Comparison of ENCODE assay signal across 26 cellular contexts in the genomic region with DNA sequence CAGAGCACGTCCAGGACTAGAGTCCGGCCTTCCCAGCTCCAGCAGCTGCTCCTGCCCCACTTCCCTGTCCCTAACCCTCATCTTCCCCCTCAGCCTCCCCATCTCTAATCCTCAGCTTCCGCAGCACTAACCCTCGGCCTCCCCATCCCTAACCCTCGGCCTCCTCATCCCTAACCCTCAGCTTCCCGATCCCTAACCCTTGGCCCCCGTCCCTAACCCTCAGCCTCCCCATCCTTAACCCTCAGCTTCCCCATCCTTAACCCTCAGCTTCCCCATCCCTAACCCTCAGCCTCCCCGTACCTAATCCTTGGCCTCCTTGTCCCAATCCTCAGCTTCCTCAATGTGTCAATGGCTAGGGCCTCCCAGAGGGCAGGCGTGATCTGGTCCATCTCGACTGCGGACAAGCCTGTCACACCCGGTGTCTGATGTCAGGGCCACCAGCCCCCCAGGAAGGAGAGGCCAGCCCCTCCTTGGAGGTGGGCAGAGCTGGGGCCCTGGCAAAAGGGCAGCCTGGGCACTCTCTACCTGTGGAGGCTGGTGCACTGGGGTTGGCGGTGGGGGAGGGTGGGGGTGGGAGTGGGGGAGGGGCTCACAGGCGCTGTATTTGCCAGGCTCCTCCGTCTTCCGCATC. TPM values are rescaled to one million over a fixed set of nuclear protein-coding genes. Genes with fewer than 3 reads are reported as not detected.
A peak's percentile ranks its signal among the peaks of the same experiment; 100 is the strongest.
DNase-seq lines count a peak whose midpoint lies in the region; ATAC-seq and TF ChIP-seq lines count a peak whose summit lies in the region.
"Had no signal": no experiment of that assay in that cellular context is flagged by ENCODE, and none has a peak within 500 bp of the region (broad histone marks: within the 10 kb centered on the region; RNA-seq: fewer than 3 reads in every experiment).

No MANE protein-coding gene starts in this region.

- no peaks in the 10 kb centered on the region for H3K4me1 Mint-ChIP-seq in GM23338
- H3K4me1 Mint-ChIP-seq: CD4-positive, alpha-beta memory T cell had no signal

- 82 to 89% methylated on average over 12 to 15 of the region's 16 CpGs for WGBS in testis, 2 donors
- 97% methylated on average over 7 of the region's 16 CpGs for WGBS in mammary epithelial cell (ENCODE audit: low coverage, missing lambda C conversion rate)

- H3K9me2 ChIP-seq in GM23338 (ENCODE audit: insufficient read depth), result no peaks in the 10 kb centered on the region

- H4K20me1 ChIP-seq in GM23338 (replicated peaks; ENCODE audit: insufficient read depth) (no peaks in the 10 kb centered on the region), mammary epithelial cell (ENCODE audit: insufficient read depth, low read length) (no peaks in the 10 kb centered on the region)

- in situ Hi-C loops in mammary epithelial cell (cut with MboI; ENCODE audit: low sequenced_read_pairs in 2 of 2), result no loop called here

- H2AFZ ChIP-seq in GM23338 (no peak overlapping the region), mammary epithelial cell (ENCODE audit: low read depth, low read length) (no peak overlapping the region)
- H2AFZ ChIP-seq: GM23248 had no signal

- no peaks in the 10 kb centered on the region for H3K9me3 ChIP-seq in HEK293 (ENCODE audit: control insufficient read depth, insufficient read depth, low read depth, low read length)
- H3K9me3 ChIP-seq in testis, result no peaks in the 10 kb centered on the region
- no peaks in the 10 kb centered on the region for H3K9me3 ChIP-seq in mammary epithelial cell (replicated peaks; ENCODE audit: insufficient read depth, low read length)
- H3K9me3 ChIP-seq: Caco-2, HAP-1 had no signal

- peaks cover 38% of the 10 kb centered on the region for H3K27me3 Mint-ChIP-seq in GM23338 (ENCODE audit: insufficient read depth, low read depth, poor library complexity)

- H3K79me2 ChIP-seq in GM23338 (replicated peaks; ENCODE audit: insufficient read depth) (no peaks in the 10 kb centered on the region), mammary epithelial cell (ENCODE audit: insufficient read depth, low read length) (no peaks in the 10 kb centered on the region)

- ATAC-seq in GM23338, result peak; percentile 20; the same call in 2 of the 3 replicates
- ATAC-seq in esophagus mucosa, result no peak

- H3K4me2 ChIP-seq in GM23338 (no peak overlapping the region), mammary epithelial cell (ENCODE audit: insufficient read depth, low read depth, low read length) (no peak overlapping the region)

- H3K36me3 ChIP-seq in GM23338 (ENCODE audit: insufficient read depth) (no peaks in the 10 kb centered on the region), HEK293 (ENCODE audit: control insufficient read depth in 2 of 2, insufficient read depth in 1 of 2, low read length in 2 of 2) (no peaks in the 10 kb centered on the region), testis (ENCODE audit: low read depth, missing control alignments) (no peaks in the 10 kb centered on the region), mammary epithelial cell (ENCODE audit: insufficient read depth, low read length) (no peaks in the 10 kb centered on the region)
- H3K36me3 ChIP-seq: HAP-1 had no signal

- peaks cover 26% of the 10 kb centered on the region for H3K27me3 ChIP-seq in GM23338 (ENCODE audit: insufficient read depth)
- no peaks in the 10 kb centered on the region for H3K27me3 ChIP-seq in testis
- no peaks in the 10 kb centered on the region for H3K27me3 ChIP-seq in mammary epithelial cell (ENCODE audit: insufficient read depth, low read length)

- H3K9me3 Mint-ChIP-seq in GM23338, result no peaks in the 10 kb centered on the region
- H3K9me3 Mint-ChIP-seq: CD4-positive, alpha-beta memory T cell had no signal

- no peak overlapping the region for H3K27ac Mint-ChIP-seq in GM23338
- H3K27ac Mint-ChIP-seq: CD4-positive, alpha-beta memory T cell had no signal

- H3K4me1 ChIP-seq in GM23338 (ENCODE audit: insufficient read depth), result no peaks in the 10 kb centered on the region
- H3K4me1 ChIP-seq in HEK293 (ENCODE audit: control insufficient read depth, insufficient read depth, low read length), result no peaks in the 10 kb centered on the region
- no peaks in the 10 kb centered on the region for H3K4me1 ChIP-seq in testis
- peaks cover 19% of the 10 kb centered on the region for H3K4me1 ChIP-seq in mammary epithelial cell (ENCODE audit: insufficient read depth, low read length)
- H3K4me1 ChIP-seq: Caco-2, HAP-1 had no signal

- TF ChIP-seq POLR2A in testis (IDR thresholded peaks at IDR 0.05), result no peak

- POLR2A ChIA-PET in HEK293 (lab: Yijun Ruan, JAX), result no interaction called here

- H3K36me3 Mint-ChIP-seq in GM23338 (ENCODE audit: low read depth), result no peaks in the 10 kb centered on the region
- H3K36me3 Mint-ChIP-seq: CD4-positive, alpha-beta memory T cell had no signal

- DNase-seq in GM23338 (ENCODE audit: low spot score) (no peak), mesenteric fat pad (ENCODE audit: low spot score) (peak; percentile 59), testis (peak; percentile 8), mammary epithelial cell (no peak)
- no peak for DNase-seq in stimulated activated CD4-positive, alpha-beta T cell treated with anti-CD3 and anti-CD28 coated beads, Interleukin-15, amount 100 ng/mL, for 24 hours
- DNase-seq: C1 segment of cervical spinal cord, Caco-2, GM23248, KBM-7, MV-4-11, NCI-H1105, NCI-H1436 treated with DMSO at 0.1 percent for 48 hours, NCI-H2029 treated with DMSO at 0.1 percent for 48 hours, NCI-H2227 treated with DMSO at 0.1 percent for 48 hours, NCI-H526 treated with DMSO at 0.1 percent for 48 hours, SHP77 had no signal

- no TSS peak for BruUV-seq in mammary epithelial cell (replicated peaks; lab: Mats Ljungman, UMichigan)

- dilution Hi-C loops in mammary epithelial cell (cut with HindIII; ENCODE audit: low sequenced_read_pairs), result loop anchor here (10.0 kb wide), 2 partner anchors 67 to 277 kb away; a partner anchor contains a TSS

- CTCF ChIA-PET in HEK293 (lab: Yijun Ruan, JAX), result interaction anchor here (0.6 to 1.4 kb wide), 4 partner anchors 22 to 452 kb away, joined by 3 to 8 read pairs (median 4); no protein-coding TSS in a partner anchor
- CTCF ChIA-PET in mammary epithelial cell (lab: Charles Lee; ENCODE audit: low non-redundant PET), result no interaction called here

- intact Hi-C loops in testis (cut with DNase I; ENCODE audit: low total_unique reads) (no loop called here), mammary epithelial cell (cut with micrococcal nuclease) (no loop called here)

- no peak overlapping the region for H3K27ac ChIP-seq in GM23338 (ENCODE audit: low read depth)
- no peak overlapping the region for H3K27ac ChIP-seq in HEK293 (ENCODE audit: extremely low read depth, low read depth, low read length)
- no peak overlapping the region for H3K27ac ChIP-seq in testis
- H3K27ac ChIP-seq in mammary epithelial cell (ENCODE audit: insufficient read depth, low read depth, low read length), result no peak overlapping the region
- H3K27ac ChIP-seq: GM23248, RWPE1 had no signal

- H3K4me3 ChIP-seq in GM23338 (no peak overlapping the region), HEK293 (ENCODE audit: low read depth, low read length) (no peak overlapping the region), testis (no peak overlapping the region), mammary epithelial cell (replicated peaks in 1 of 3; ENCODE audit: insufficient read depth in 1 of 3, low read depth in 2 of 3, low read length in 3 of 3) (no peak overlapping the region)
- H3K4me3 ChIP-seq: GM23248, HAP-1 had no signal

- H3K9ac ChIP-seq in mammary epithelial cell (ENCODE audit: insufficient read depth, low read length), result no peak overlapping the region
- H3K9ac ChIP-seq: GM23248 had no signal

- H3F3A ChIP-seq in GM23338 (replicated peaks; ENCODE audit: low read depth), result no peaks in the 10 kb centered on the region

- TF ChIP-seq CTCF in GM23338 (conservative IDR thresholded peaks at IDR 0.05; ENCODE audit: low read depth in 2 of 2), result no peak
- no peak for TF ChIP-seq CTCF in HEK293 (tag by site-specific recombination; IDR thresholded peaks at IDR 0.05)
- no peak for TF ChIP-seq CTCF in testis (IDR thresholded peaks at IDR 0.05)
- TF ChIP-seq CTCF in mammary epithelial cell (conservative IDR thresholded peaks at IDR 0.05 in 1 of 2, IDR thresholded peaks at IDR 0.05 in 1 of 2; ENCODE audit: extremely low read depth in 1 of 2, insufficient read depth in 1 of 2, low read depth in 1 of 2, low read length in 2 of 2), result no peak

- H3K4me3 Mint-ChIP-seq in GM23338, result no peak overlapping the region
- H3K4me3 Mint-ChIP-seq: CD4-positive, alpha-beta memory T cell had no signal

TF ChIP-seq in GM23338, 12 proteins besides CTCF, POLR2A, EP300 and RAD21:
- TF ChIP-seq ZNF331 (CRISPR knock-in tag; IDR thresholded peaks at IDR 0.05; ENCODE audit: low read depth) (no peak), POLR2AphosphoS5 (IDR thresholded peaks at IDR 0.05; ENCODE audit: low read depth) (0 out of 2 replicates have a peak, but pooled peaks have one; percentile 27)

TF ChIP-seq in HEK293, 187 proteins besides CTCF, POLR2A, EP300 and RAD21 (continues in another document):
- 0 out of 2 replicates have a peak, but pooled peaks have one; percentile 72 for TF ChIP-seq ZNF311 (tag by site-specific recombination; IDR thresholded peaks at IDR 0.05; ENCODE audit: borderline replicate concordance)

RNA-seq across cellular contexts. Expression of a gene that starts 1.4 kb away (rescaled TPM):
- not detected in 2 replicates for total RNA-seq in GM23338 (2014; rRNA removed; shearing (Covaris generic))
- polyA plus RNA-seq in GM23338 (2016; fragmentation: Nextera tagmentation; extraction: Ambion mirVana) (not detected in 2 replicates), testis (ENCODE audit: insufficient read depth, low read depth, low replicate concordance) (35.1 TPM), mammary epithelial cell (0.12 TPM)
- total RNA-seq in mesenteric fat pad (not detected), testis (10 to 100 TPM; 34.0 to 53.0 TPM), esophagus mucosa (not detected), mammary epithelial cell (under 1 TPM in 1 of 2 donors, not detected in 1; 0.50 TPM)
- not detected for polyA minus RNA-seq in mammary epithelial cell
- total RNA-seq: A673; Caco-2; CD4-positive, alpha-beta memory T cell; GM23248; LHCN-M2; MCF 10A; NCI-H460; SK-MEL-5 had no signal
- polyA plus RNA-seq: CD4-positive, alpha-beta memory T cell; GM23248 had no signal

RNA-seq across cellular contexts. Expression of a gene that starts 43.9 kb away (rescaled TPM):
- total RNA-seq in GM23338 (2014; rRNA removed; shearing (Covaris generic)), result 15.7 and 22.4 TPM in 2 replicates
- polyA plus RNA-seq in GM23338 (2016; fragmentation: Nextera tagmentation; extraction: Ambion mirVana) (3.7 and 4.9 TPM in 2 replicates), testis (ENCODE audit: insufficient read depth, low read depth, low replicate concordance) (4.0 TPM), mammary epithelial cell (0.78 TPM)
- total RNA-seq in mesenteric fat pad (25.1 TPM), testis (10 to 100 TPM in 1 of 2 donors, 1 to 10 TPM in 1; 5.6 to 11.2 TPM), esophagus mucosa (2.0 TPM), mammary epithelial cell (1 to 10 TPM in 1 of 2 donors, under 1 TPM in 1; 0.83 to 1.7 TPM)
- polyA minus RNA-seq in mammary epithelial cell, result not detected
- total RNA-seq: MCF 10A, SK-MEL-5 had no signal

Comparison
In these comparisons a context has a peak if more than half of its experiments do, and no peak if none do; other contexts are left out.
1. DNase-seq: peak in mesenteric fat pad (single experiment) and testis (single experiment); none in GM23338 (single experiment), stimulated activated CD4-positive, alpha-beta T cell treated with anti-CD3 and anti-CD28 coated beads, Interleukin-15, amount 100 ng/mL, for 24 hours (single experiment) and mammary epithelial cell (single experiment).
2. RNA of a gene that starts 1.4 kb away (total RNA-seq): 34.0 to 53.0 TPM in testis; 0.50 TPM in mammary epithelial cell, not detected in GM23338, not detected in mesenteric fat pad (single experiment) and not detected in esophagus mucosa (single experiment); every median in the first group is over 10 times any median in the second.